In genomic region chr1:156738407-156738806, GRCh38 we compare ENCODE assay signal across 19 cellular contexts. TPM values are rescaled to one million over a fixed set of nuclear protein-coding genes. Genes with fewer than 3 reads are reported as not detected.
DNase-seq lines count a peak whose midpoint lies in the region; ATAC-seq and TF ChIP-seq lines count a peak whose summit lies in the region.
"Had no signal": no experiment of that assay in that cellular context is flagged by ENCODE, and none has a peak within 500 bp of the region (broad histone marks: within the 10 kb centered on the region; RNA-seq: fewer than 3 reads in every experiment).

No MANE protein-coding gene starts in this region.

- peaks cover 19 to 34% (median 31%) of the 10 kb centered on the region in 3 donors for H3K4me1 Mint-ChIP-seq in CD8-positive, alpha-beta memory T cell
- H3K4me1 Mint-ChIP-seq in WTC11: peaks cover 14% of the 10 kb centered on the region
- peaks cover 39% of the 10 kb centered on the region for H3K4me1 Mint-ChIP-seq in nephron progenitor cell

- peak overlapping the region in 1 of 7 donors; percentile 55 for H3K4me3 Mint-ChIP-seq in CD8-positive, alpha-beta memory T cell
- H3K4me3 Mint-ChIP-seq in WTC11: no peak overlapping the region
- peak overlapping the region; percentile 64 for H3K4me3 Mint-ChIP-seq in nephron progenitor cell

- no peak for DNase-seq in activated naive CD4-positive, alpha-beta T cell treated with anti-CD3 and anti-CD28 coated beads, Interleukin-2, amount 50 U/mL, for 72 hours (ENCODE audit: low spot score in 2 of 2)
- DNase-seq in activated naive CD4-positive, alpha-beta T cell treated with anti-CD3 and anti-CD28 coated beads, Interleukin-2, amount 50 U/mL, for 16 hours: no peak
- DNase-seq in CD8-positive, alpha-beta memory T cell: no peak
- DNase-seq in WTC11 (ENCODE audit: low spot score) (no peak), nephron progenitor cell (no peak), Ammon's horn (ENCODE audit: low spot score) (no peak), PC-3 (no peak)
- DNase-seq: DMS79, MG63, NCI-H1092 treated with DMSO at 0.1 percent for 48 hours, NCI-H1694, NCI-H345, NCI-H526 treated with DMSO at 0.1 percent for 48 hours, OCI-M1 had no signal

- peak overlapping the region; percentile 11 to 47 for H3K27ac Mint-ChIP-seq in activated naive CD4-positive, alpha-beta T cell treated with anti-CD3 and anti-CD28 coated beads, Interleukin-2, amount 50 U/mL, for 72 hours
- H3K27ac Mint-ChIP-seq in CD8-positive, alpha-beta memory T cell: peak overlapping the region in 6 of 8 donors; percentile 24 to 65 (median 39)
- no peak overlapping the region for H3K27ac Mint-ChIP-seq in WTC11
- no peak overlapping the region for H3K27ac Mint-ChIP-seq in nephron progenitor cell

- no peaks in the 10 kb centered on the region for H3K27me3 Mint-ChIP-seq in CD8-positive, alpha-beta memory T cell
- H3K27me3 Mint-ChIP-seq in WTC11 (ENCODE audit: low read depth) (no peaks in the 10 kb centered on the region), nephron progenitor cell (ENCODE audit: low read depth, poor library complexity) (no peaks in the 10 kb centered on the region)

- no peaks in the 10 kb centered on the region for H3K9me3 Mint-ChIP-seq in activated naive CD4-positive, alpha-beta T cell treated with anti-CD3 and anti-CD28 coated beads, Interleukin-2, amount 50 U/mL, for 72 hours
- H3K9me3 Mint-ChIP-seq in CD8-positive, alpha-beta memory T cell: no peaks in the 10 kb centered on the region
- H3K9me3 Mint-ChIP-seq in WTC11 (no peaks in the 10 kb centered on the region), nephron progenitor cell (no peaks in the 10 kb centered on the region)

- no peak overlapping the region for H3K4me2 ChIP-seq in PC-3 (ENCODE audit: low read length)
- H3K4me2 ChIP-seq: BLaER1 had no signal

- no peaks in the 10 kb centered on the region for H3K9me3 ChIP-seq in CD8-positive, alpha-beta memory T cell (ENCODE audit: low read length)
- H3K9me3 ChIP-seq in PC-3 (ENCODE audit: low read length): no peaks in the 10 kb centered on the region
- H3K9me3 ChIP-seq: BLaER1, MG63, SJSA1 had no signal

- peaks cover 18% of the 10 kb centered on the region for H3K36me3 ChIP-seq in CD8-positive, alpha-beta memory T cell (ENCODE audit: insufficient read depth, low read length)
- H3K36me3 ChIP-seq in PC-3 (ENCODE audit: low read depth, low read length): peaks cover 22% of the 10 kb centered on the region

- intact Hi-C loops in PC-3 (cut with micrococcal nuclease): no loop called here

- TF ChIP-seq CTCF in WTC11 (IDR thresholded peaks at IDR 0.05) (no peak), nephron progenitor cell (IDR thresholded peaks at IDR 0.05) (no peak), PC-3 (conservative IDR thresholded peaks at IDR 0.05; ENCODE audit: low read depth, low read length) (no peak)

- H3K79me2 ChIP-seq in PC-3 (ENCODE audit: low read length): peaks cover 25% of the 10 kb centered on the region

- H3K9me2 ChIP-seq in PC-3 (replicated peaks; ENCODE audit: low read length): no peaks in the 10 kb centered on the region

- H3K36me3 Mint-ChIP-seq in activated naive CD4-positive, alpha-beta T cell treated with anti-CD3 and anti-CD28 coated beads, Interleukin-2, amount 50 U/mL, for 72 hours: peaks cover 17 to 34% of the 10 kb centered on the region in 2 donors
- peaks cover 3 to 61% (median 5%) of the 10 kb centered on the region in 3 donors for H3K36me3 Mint-ChIP-seq in CD8-positive, alpha-beta memory T cell
- H3K36me3 Mint-ChIP-seq in WTC11 (peaks cover 20% of the 10 kb centered on the region), nephron progenitor cell (ENCODE audit: low read depth) (peaks cover 29% of the 10 kb centered on the region)

- no peak overlapping the region for H3K27ac ChIP-seq in CD8-positive, alpha-beta memory T cell (ENCODE audit: low read depth, low read length)
- H3K27ac ChIP-seq in PC-3 (ENCODE audit: low read length): no peak overlapping the region
- H3K27ac ChIP-seq: BLaER1, KMS-11, SJSA1 had no signal

- no peak overlapping the region for H3K9ac ChIP-seq in PC-3 (ENCODE audit: low read length)
- H3K9ac ChIP-seq: BLaER1, KMS-11 had no signal

- H4K20me1 ChIP-seq in PC-3 (ENCODE audit: low read length): no peaks in the 10 kb centered on the region

- H3K27me3 ChIP-seq in CD8-positive, alpha-beta memory T cell (ENCODE audit: insufficient read depth, low read length, poor library complexity, severe bottlenecking): no peaks in the 10 kb centered on the region
- no peaks in the 10 kb centered on the region for H3K27me3 ChIP-seq in PC-3 (ENCODE audit: low read length)
- H3K27me3 ChIP-seq: BLaER1, MG63, SJSA1 had no signal

- BruUV-seq in PC-3 (replicated peaks; lab: Mats Ljungman, UMichigan): no TSS peak

- CTCF ChIA-PET in CD8-positive, alpha-beta memory T cell (lab: Charles Lee): interaction anchor here (1.2 to 7.1 kb wide), 3 partner anchors 12 to 49 kb away, joined by 3 to 58 read pairs (median 16); partner anchors contain the start of genes ISG20L2 and METTL25B
- CTCF ChIA-PET in WTC11 (lab: Charles Lee): interaction anchor here (1.0 to 1.1 kb wide), 2 partner anchors 12 to 49 kb away, joined by 3 read pairs; no protein-coding TSS in a partner anchor
- CTCF ChIA-PET in PC-3 (lab: Charles Lee): no interaction called here

- H3K4me3 ChIP-seq in CD8-positive, alpha-beta memory T cell (ENCODE audit: low read length): no peak overlapping the region
- no peak overlapping the region for H3K4me3 ChIP-seq in PC-3 (ENCODE audit: low read length)
- H3K4me3 ChIP-seq: BLaER1, GM12878, MG63, SJSA1 had no signal

- POLR2A ChIA-PET in CD8-positive, alpha-beta memory T cell (lab: Charles Lee): interaction anchor here (1.5 kb wide), 1 partner anchor 9 kb away, joined by 12 read pairs; the partner anchor contains the start of genes ISG20L2 and METTL25B
- POLR2A ChIA-PET in WTC11 (lab: Charles Lee): no interaction called here
- POLR2A ChIA-PET in PC-3 (lab: Charles Lee; ENCODE audit: unreplicated experiment): interaction anchor here (0.6 kb wide), 1 partner anchor 641 kb away, joined by 3 read pairs; no protein-coding TSS in a partner anchor

- peaks cover 23% of the 10 kb centered on the region for H3K4me1 ChIP-seq in CD8-positive, alpha-beta memory T cell (ENCODE audit: insufficient read depth, low read length)
- peaks cover 16% of the 10 kb centered on the region for H3K4me1 ChIP-seq in PC-3 (ENCODE audit: insufficient read depth, low read length)

- no peak for ATAC-seq in activated naive CD4-positive, alpha-beta T cell treated with anti-CD3 and anti-CD28 coated beads, Interleukin-2, amount 50 U/mL, for 72 hours
- no peak for ATAC-seq in WTC11
- no peak for ATAC-seq in PC-3
- no peak for ATAC-seq in GM18867 (IDR thresholded peaks at IDR 0.05; ENCODE audit: unreplicated experiment)
- ATAC-seq: GM12878 had no signal

- H2AFZ ChIP-seq in PC-3 (ENCODE audit: low read length): no peak overlapping the region

- peaks cover 12% of the 10 kb centered on the region for H3F3A ChIP-seq in PC-3 (ENCODE audit: low read length, unreplicated experiment)

TF ChIP-seq in WTC11, 78 proteins besides CTCF, POLR2A, EP300 and RAD21:
- TF ChIP-seq, protein P1, sequence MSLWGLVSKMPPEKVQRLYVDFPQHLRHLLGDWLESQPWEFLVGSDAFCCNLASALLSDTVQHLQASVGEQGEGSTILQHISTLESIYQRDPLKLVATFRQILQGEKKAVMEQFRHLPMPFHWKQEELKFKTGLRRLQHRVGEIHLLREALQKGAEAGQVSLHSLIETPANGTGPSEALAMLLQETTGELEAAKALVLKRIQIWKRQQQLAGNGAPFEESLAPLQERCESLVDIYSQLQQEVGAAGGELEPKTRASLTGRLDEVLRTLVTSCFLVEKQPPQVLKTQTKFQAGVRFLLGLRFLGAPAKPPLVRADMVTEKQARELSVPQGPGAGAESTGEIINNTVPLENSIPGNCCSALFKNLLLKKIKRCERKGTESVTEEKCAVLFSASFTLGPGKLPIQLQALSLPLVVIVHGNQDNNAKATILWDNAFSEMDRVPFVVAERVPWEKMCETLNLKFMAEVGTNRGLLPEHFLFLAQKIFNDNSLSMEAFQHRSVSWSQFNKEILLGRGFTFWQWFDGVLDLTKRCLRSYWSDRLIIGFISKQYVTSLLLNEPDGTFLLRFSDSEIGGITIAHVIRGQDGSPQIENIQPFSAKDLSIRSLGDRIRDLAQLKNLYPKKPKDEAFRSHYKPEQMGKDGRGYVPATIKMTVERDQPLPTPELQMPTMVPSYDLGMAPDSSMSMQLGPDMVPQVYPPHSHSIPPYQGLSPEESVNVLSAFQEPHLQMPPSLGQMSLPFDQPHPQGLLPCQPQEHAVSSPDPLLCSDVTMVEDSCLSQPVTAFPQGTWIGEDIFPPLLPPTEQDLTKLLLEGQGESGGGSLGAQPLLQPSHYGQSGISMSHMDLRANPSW (CRISPR knock-in tag; conservative IDR thresholded peaks at IDR 0.05; ENCODE audit: low read depth): no peak
- 0 out of 2 replicates have a peak, but pooled peaks have one; percentile 20 for TF ChIP-seq NR1H2 (CRISPR knock-in tag; IDR thresholded peaks at IDR 0.05)

RNA-seq across cellular contexts. Expression of gene MRPL24, which starts 2.5 kb away (rescaled TPM):
- total RNA-seq in activated naive CD4-positive, alpha-beta T cell treated with anti-CD3 and anti-CD28 coated beads, Interleukin-2, amount 50 U/mL, for 72 hours: 10 to 100 TPM; 61.4 to 70.4 TPM
- 100 to 1,000 TPM; 122 to 131 TPM for total RNA-seq in CD8-positive, alpha-beta memory T cell
- polyA plus RNA-seq in CD8-positive, alpha-beta memory T cell: 92.2 TPM
- 35.1 to 37.4 TPM (median 35.2 TPM) in 3 replicates for total RNA-seq in WTC11 (2021)
- 232 and 275 TPM in 2 replicates for total RNA-seq in PC-3 (2014; rRNA removed)

RNA-seq across cellular contexts. Expression of gene ISG20L2, which starts 9.8 kb away (rescaled TPM):
- 10 to 100 TPM; 46.2 to 50.7 TPM for total RNA-seq in activated naive CD4-positive, alpha-beta T cell treated with anti-CD3 and anti-CD28 coated beads, Interleukin-2, amount 50 U/mL, for 72 hours
- total RNA-seq in CD8-positive, alpha-beta memory T cell: 10 to 100 TPM; 69.4 to 75.9 TPM
- polyA plus RNA-seq in CD8-positive, alpha-beta memory T cell: 25.0 TPM
- 37.2 to 43.8 TPM (median 42.2 TPM) in 3 replicates for total RNA-seq in WTC11 (2021)
- 39.2 and 51.7 TPM in 2 replicates for total RNA-seq in PC-3 (2014; rRNA removed)

RNA-seq across cellular contexts. Expression of gene METTL25B, which starts 10.1 kb away (rescaled TPM):
- total RNA-seq in activated naive CD4-positive, alpha-beta T cell treated with anti-CD3 and anti-CD28 coated beads, Interleukin-2, amount 50 U/mL, for 72 hours: 10 to 100 TPM; 39.4 to 64.9 TPM
- 10 to 100 TPM; 29.6 to 29.7 TPM for total RNA-seq in CD8-positive, alpha-beta memory T cell
- 4.2 TPM for polyA plus RNA-seq in CD8-positive, alpha-beta memory T cell
- total RNA-seq in WTC11 (2021) (32.0 to 41.0 TPM (median 37.9 TPM) in 3 replicates), PC-3 (2014; rRNA removed) (10.4 and 14.6 TPM in 2 replicates)

RNA-seq across cellular contexts. Expression of gene HDGF, which starts 13.1 kb away (rescaled TPM):
- 100 to 1,000 TPM; 281 to 325 TPM for total RNA-seq in activated naive CD4-positive, alpha-beta T cell treated with anti-CD3 and anti-CD28 coated beads, Interleukin-2, amount 50 U/mL, for 72 hours
- total RNA-seq in CD8-positive, alpha-beta memory T cell: 100 to 1,000 TPM; 297 to 299 TPM
- 46.0 TPM for polyA plus RNA-seq in CD8-positive, alpha-beta memory T cell
- total RNA-seq in WTC11 (2021) (301 to 339 TPM (median 318 TPM) in 3 replicates), PC-3 (2014; rRNA removed) (586 and 1,030 TPM in 2 replicates)

RNA-seq across cellular contexts. Expression of gene PRCC, which starts 28.9 kb away (rescaled TPM):
- 10 to 100 TPM; 44.5 to 72.1 TPM for total RNA-seq in activated naive CD4-positive, alpha-beta T cell treated with anti-CD3 and anti-CD28 coated beads, Interleukin-2, amount 50 U/mL, for 72 hours
- 100 to 1,000 TPM; 106 to 111 TPM for total RNA-seq in CD8-positive, alpha-beta memory T cell
- polyA plus RNA-seq in CD8-positive, alpha-beta memory T cell: 45.9 TPM
- total RNA-seq in WTC11 (2021) (97.4 to 98.5 TPM (median 98.0 TPM) in 3 replicates), PC-3 (2014; rRNA removed) (103 TPM in 2 replicates)

Comparison
In these comparisons a context has a peak if more than half of its experiments do, and no peak if none do; other contexts are left out.
1. H3K27ac Mint-ChIP-seq: peak in activated naive CD4-positive, alpha-beta T cell treated with anti-CD3 and anti-CD28 coated beads, Interleukin-2, amount 50 U/mL, for 72 hours (2 of 2) and CD8-positive, alpha-beta memory T cell (6 of 8); none in WTC11 (single experiment) and nephron progenitor cell (single experiment).